29 cellular contexts compared by ENCODE assay signal in genomic region chr3:168546707-168547106, GRCh38.
"Had no signal": no experiment of that assay in that cellular context is flagged by ENCODE, and none has a peak within 500 bp of the region (broad histone marks: within the 10 kb centered on the region; RNA-seq: fewer than 3 reads in every experiment).

No MANE protein-coding gene starts in this region.

- H3K9me3 Mint-ChIP-seq: activated CD4-positive, alpha-beta T cell treated with anti-CD3 and anti-CD28 coated beads, Interleukin-2, amount 10 ng/mL, durations not matched to agents 24 days and 14 days; activated naive CD4-positive, alpha-beta T cell treated with anti-CD3 and anti-CD28 coated beads, Interleukin-2, amount 10 ng/mL, durations not matched to agents 7 days and 5 days; activated naive CD8-positive, alpha-beta T cell treated with anti-CD3 and anti-CD28 coated beads, Interleukin-2, amount 10 ng/mL, durations not matched to agents 7 days and 5 days; dendritic cell treated with granulocyte-macrophage colony-stimulating factor and Interleukin-4, amounts not matched to agents 40 ng/mL and 50 ng/mL, for 4 days; endodermal cell had no signal

- H3K27ac ChIP-seq: ascending aorta, brain microvascular endothelial cell, coronary artery, dorsolateral prefrontal cortex had no signal

- FAIRE-seq: bronchial epithelial cell, frontal cortex had no signal

- H3K4me1 Mint-ChIP-seq: activated CD4-positive, alpha-beta T cell treated with anti-CD3 and anti-CD28 coated beads for 36 hours; activated CD4-positive, alpha-beta T cell treated with anti-CD3 and anti-CD28 coated beads, Interleukin-2, amount 10 ng/mL, durations not matched to agents 24 days and 14 days; activated CD8-positive, alpha-beta memory T cell treated with anti-CD3 and anti-CD28 coated beads, Interleukin-2, amount 10 ng/mL, durations not matched to agents 7 days and 5 days; activated naive CD4-positive, alpha-beta T cell treated with anti-CD3 and anti-CD28 coated beads, Interleukin-2, amount 10 ng/mL, durations not matched to agents 7 days and 5 days; activated naive CD8-positive, alpha-beta T cell treated with anti-CD3 and anti-CD28 coated beads, Interleukin-2, amount 10 ng/mL, durations not matched to agents 7 days and 5 days; central memory CD8-positive, alpha-beta T cell had no signal

- ATAC-seq: activated CD4-positive, alpha-beta T cell treated with anti-CD3 and anti-CD28 coated beads for 36 hours; activated CD8-positive, alpha-beta memory T cell treated with anti-CD3 and anti-CD28 coated beads, Interleukin-2, amount 10 ng/mL, durations not matched to agents 7 days and 5 days; activated CD8-positive, alpha-beta T cell treated with anti-CD3 and anti-CD28 coated beads, Interleukin-2, amount 10 ng/mL, durations not matched to agents 7 days and 5 days; activated naive CD4-positive, alpha-beta T cell treated with anti-CD3 and anti-CD28 coated beads, Interleukin-2, amount 50 U/mL, for 72 hours; esophagus mucosa had no signal

- H3K36me3 Mint-ChIP-seq: activated CD4-positive, alpha-beta memory T cell treated with anti-CD3 and anti-CD28 coated beads for 36 hours; activated CD8-positive, alpha-beta memory T cell treated with anti-CD3 and anti-CD28 coated beads, Interleukin-2, amount 10 ng/mL, durations not matched to agents 7 days and 5 days; activated naive CD4-positive, alpha-beta T cell treated with anti-CD3 and anti-CD28 coated beads, Interleukin-2, amount 10 ng/mL, durations not matched to agents 7 days and 5 days; activated naive CD4-positive, alpha-beta T cell treated with anti-CD3 and anti-CD28 coated beads, Interleukin-2, amount 50 U/mL, for 72 hours; activated naive CD8-positive, alpha-beta T cell treated with anti-CD3 and anti-CD28 coated beads, Interleukin-2, amount 10 ng/mL, durations not matched to agents 7 days and 5 days had no signal

- H3K27ac Mint-ChIP-seq: activated CD4-positive, alpha-beta memory T cell treated with anti-CD3 and anti-CD28 coated beads for 36 hours; activated CD4-positive, alpha-beta T cell treated with anti-CD3 and anti-CD28 coated beads for 36 hours; activated CD4-positive, alpha-beta T cell treated with anti-CD3 and anti-CD28 coated beads, Interleukin-2, amount 10 ng/mL, durations not matched to agents 24 days and 14 days; activated CD8-positive, alpha-beta memory T cell treated with anti-CD3 and anti-CD28 coated beads, Interleukin-2, amount 10 ng/mL, durations not matched to agents 7 days and 5 days; activated CD8-positive, alpha-beta T cell treated with anti-CD3 and anti-CD28 coated beads, Interleukin-2, amount 10 ng/mL, durations not matched to agents 7 days and 5 days; activated naive CD4-positive, alpha-beta T cell treated with anti-CD3 and anti-CD28 coated beads, Interleukin-2, amount 10 ng/mL, durations not matched to agents 7 days and 5 days; activated naive CD4-positive, alpha-beta T cell treated with anti-CD3 and anti-CD28 coated beads, Interleukin-2, amount 50 U/mL, for 72 hours; activated naive CD8-positive, alpha-beta T cell treated with anti-CD3 and anti-CD28 coated beads, Interleukin-2, amount 10 ng/mL, durations not matched to agents 7 days and 5 days; dendritic cell treated with granulocyte-macrophage colony-stimulating factor and Interleukin-4, amounts not matched to agents 40 ng/mL and 50 ng/mL, for 4 days; endodermal cell had no signal

- H3K36me3 ChIP-seq: ascending aorta, brain microvascular endothelial cell had no signal

- H3K4me3 ChIP-seq: ascending aorta, coronary artery, dorsolateral prefrontal cortex had no signal

- H3K4me3 Mint-ChIP-seq: activated CD4-positive, alpha-beta memory T cell treated with anti-CD3 and anti-CD28 coated beads for 36 hours; activated CD4-positive, alpha-beta T cell treated with anti-CD3 and anti-CD28 coated beads for 36 hours; activated CD4-positive, alpha-beta T cell treated with anti-CD3 and anti-CD28 coated beads, Interleukin-2, amount 10 ng/mL, durations not matched to agents 24 days and 14 days; activated CD8-positive, alpha-beta memory T cell treated with anti-CD3 and anti-CD28 coated beads, Interleukin-2, amount 10 ng/mL, durations not matched to agents 7 days and 5 days; activated CD8-positive, alpha-beta T cell treated with anti-CD3 and anti-CD28 coated beads, Interleukin-2, amount 10 ng/mL, durations not matched to agents 7 days and 5 days; activated naive CD4-positive, alpha-beta T cell treated with anti-CD3 and anti-CD28 coated beads, Interleukin-2, amount 10 ng/mL, durations not matched to agents 7 days and 5 days; activated naive CD8-positive, alpha-beta T cell treated with anti-CD3 and anti-CD28 coated beads, Interleukin-2, amount 10 ng/mL, durations not matched to agents 7 days and 5 days; central memory CD8-positive, alpha-beta T cell; dendritic cell treated with granulocyte-macrophage colony-stimulating factor and Interleukin-4, amounts not matched to agents 40 ng/mL and 50 ng/mL, for 4 days; endodermal cell had no signal

- H3K9me3 ChIP-seq: ascending aorta had no signal

- H3K4me1 ChIP-seq: ascending aorta had no signal

- H3K27me3 Mint-ChIP-seq: activated CD4-positive, alpha-beta memory T cell treated with anti-CD3 and anti-CD28 coated beads for 36 hours; activated CD4-positive, alpha-beta T cell treated with anti-CD3 and anti-CD28 coated beads for 36 hours; activated CD4-positive, alpha-beta T cell treated with anti-CD3 and anti-CD28 coated beads, Interleukin-2, amount 10 ng/mL, durations not matched to agents 24 days and 14 days; activated CD8-positive, alpha-beta memory T cell treated with anti-CD3 and anti-CD28 coated beads, Interleukin-2, amount 10 ng/mL, durations not matched to agents 7 days and 5 days; activated naive CD4-positive, alpha-beta T cell treated with anti-CD3 and anti-CD28 coated beads, Interleukin-2, amount 10 ng/mL, durations not matched to agents 7 days and 5 days; activated naive CD8-positive, alpha-beta T cell treated with anti-CD3 and anti-CD28 coated beads, Interleukin-2, amount 10 ng/mL, durations not matched to agents 7 days and 5 days; central memory CD8-positive, alpha-beta T cell; dendritic cell treated with granulocyte-macrophage colony-stimulating factor and Interleukin-4, amounts not matched to agents 40 ng/mL and 50 ng/mL, for 4 days had no signal

- DNase-seq: activated CD4-positive, alpha-beta memory T cell treated with anti-CD3 and anti-CD28 coated beads for 36 hours; activated CD4-positive, alpha-beta T cell treated with anti-CD3 and anti-CD28 coated beads for 36 hours; activated CD4-positive, alpha-beta T cell treated with anti-CD3 and anti-CD28 coated beads, Interleukin-2, amount 10 ng/mL, durations not matched to agents 24 days and 14 days; activated CD4-positive, CD25-positive, alpha-beta regulatory T cell; activated CD4-positive, CD25-positive, alpha-beta regulatory T cell treated with anti-CD3 and anti-CD28 coated beads, Interleukin-2, amount 50 U/mL, for 72 hours; activated CD8-positive, alpha-beta memory T cell treated with anti-CD3 and anti-CD28 coated beads, Interleukin-2, amount 10 ng/mL, durations not matched to agents 7 days and 5 days; activated CD8-positive, alpha-beta memory T cell treated with anti-CD3 and anti-CD28 coated beads, Interleukin-2, amount 50 U/mL, for 4 hours; activated CD8-positive, alpha-beta T cell treated with anti-CD3 and anti-CD28 coated beads, Interleukin-2, amount 10 ng/mL, durations not matched to agents 7 days and 5 days; activated gamma-delta T cell; activated naive CD4-positive, alpha-beta T cell; activated naive CD4-positive, alpha-beta T cell treated with anti-CD3 and anti-CD28 coated beads, Interleukin-2, amount 10 ng/mL, durations not matched to agents 7 days and 5 days; activated naive CD8-positive, alpha-beta T cell treated with anti-CD3 and anti-CD28 coated beads, Interleukin-2, amount 10 ng/mL, durations not matched to agents 7 days and 5 days; activated T-cell treated with anti-CD3 and anti-CD28 coated beads, Interleukin-2, amount 50 U/mL, for 1 hour; activated T-cell treated with anti-CD3 and anti-CD28 coated beads, Interleukin-2, amount 50 U/mL, for 48 hours; brain microvascular endothelial cell; dorsolateral prefrontal cortex; effector memory CD4-positive, alpha-beta T cell; endodermal cell; foreskin fibroblast; head of caudate nucleus; T-helper 2 cell had no signal

- H3K27me3 ChIP-seq: ascending aorta, brain microvascular endothelial cell, dorsolateral prefrontal cortex had no signal
